Comparison of ENCODE assay signal across 8 cellular contexts in genomic region chr19:10644351-10645007, GRCh38. TPM values are rescaled to one million over a fixed set of nuclear protein-coding genes. Genes with fewer than 3 reads are reported as not detected.
DNase-seq lines count a peak whose midpoint lies in the region; ATAC-seq and TF ChIP-seq lines count a peak whose summit lies in the region.

No MANE protein-coding gene starts in this region.

- no peak overlapping the region for H3K4me3 Mint-ChIP-seq in activated naive CD8-positive, alpha-beta T cell treated with anti-CD3 and anti-CD28 coated beads, Interleukin-2, amount 10 ng/mL, durations not matched to agents 7 days and 5 days
- peak overlapping the region; percentile 61 for H3K4me3 Mint-ChIP-seq in type B pancreatic cell

- ATAC-seq in activated naive CD8-positive, alpha-beta T cell treated with anti-CD3 and anti-CD28 coated beads, Interleukin-2, amount 10 ng/mL, durations not matched to agents 7 days and 5 days (ENCODE audit: low read depth): peak; percentile 93
- ATAC-seq in Right ventricle myocardium superior (ENCODE audit: poor library complexity): peak; percentile 93
- ATAC-seq in GM19023 (IDR thresholded peaks at IDR 0.05; ENCODE audit: unreplicated experiment): no peak

- H3K36me3 Mint-ChIP-seq in activated naive CD8-positive, alpha-beta T cell treated with anti-CD3 and anti-CD28 coated beads, Interleukin-2, amount 10 ng/mL, durations not matched to agents 7 days and 5 days: no peaks in the 10 kb centered on the region
- no peaks in the 10 kb centered on the region for H3K36me3 Mint-ChIP-seq in type B pancreatic cell

- H3K27ac Mint-ChIP-seq in activated naive CD8-positive, alpha-beta T cell treated with anti-CD3 and anti-CD28 coated beads, Interleukin-2, amount 10 ng/mL, durations not matched to agents 7 days and 5 days: peak overlapping the region; percentile 56
- H3K27ac Mint-ChIP-seq in type B pancreatic cell: peak overlapping the region; percentile 86

- DNase-seq in GDM1 (lab: John Stamatoyannopoulos, UW) (peak; percentile 44), NCI-H1048 (lab: John Stamatoyannopoulos, UW) (peak; percentile 47), T follicular helper cell (ENCODE audit: low read depth) (peak; percentile 79), Right ventricle myocardium superior (peak; percentile 90), posterior vena cava (ENCODE audit: low spot score) (peak; percentile 95), type B pancreatic cell (ENCODE audit: extremely low spot score, unreplicated experiment) (peak; percentile 91)
- DNase-seq in activated naive CD8-positive, alpha-beta T cell treated with anti-CD3 and anti-CD28 coated beads, Interleukin-2, amount 10 ng/mL, durations not matched to agents 7 days and 5 days: peak; percentile 90

- intact Hi-C loops in Right ventricle myocardium superior (cut with DNase I) (loop anchor here (2.0 kb wide), 1 partner anchor 64 kb away; no protein-coding TSS in a partner anchor), posterior vena cava (cut with DNase I) (loop anchor here in 1 of 2 donors (2.0 kb wide), 1 partner anchor 66 kb away; no protein-coding TSS in a partner anchor)

- POLR2A ChIA-PET in activated naive CD8-positive, alpha-beta T cell treated with anti-CD3 and anti-CD28 coated beads, Interleukin-2, amount 10 ng/mL, durations not matched to agents 7 days and 5 days (lab: Charles Lee): interaction anchor here (0.7 to 2.9 kb wide), 8 partner anchors 9 to 111 kb away, joined by 3 to 33 read pairs (median 4); partner anchors contain the start of genes CDKN2D and KRI1

- peaks cover 11% of the 10 kb centered on the region for H3K4me1 Mint-ChIP-seq in activated naive CD8-positive, alpha-beta T cell treated with anti-CD3 and anti-CD28 coated beads, Interleukin-2, amount 10 ng/mL, durations not matched to agents 7 days and 5 days
- H3K4me1 Mint-ChIP-seq in type B pancreatic cell (ENCODE audit: unreplicated experiment): peaks cover 34% of the 10 kb centered on the region

- no peaks in the 10 kb centered on the region for H3K27me3 Mint-ChIP-seq in activated naive CD8-positive, alpha-beta T cell treated with anti-CD3 and anti-CD28 coated beads, Interleukin-2, amount 10 ng/mL, durations not matched to agents 7 days and 5 days
- no peaks in the 10 kb centered on the region for H3K27me3 Mint-ChIP-seq in type B pancreatic cell

- peak; percentile 89 for TF ChIP-seq CTCF in type B pancreatic cell (conservative IDR thresholded peaks at IDR 0.05)

- H3K9me3 Mint-ChIP-seq in activated naive CD8-positive, alpha-beta T cell treated with anti-CD3 and anti-CD28 coated beads, Interleukin-2, amount 10 ng/mL, durations not matched to agents 7 days and 5 days: no peaks in the 10 kb centered on the region
- no peaks in the 10 kb centered on the region for H3K9me3 Mint-ChIP-seq in type B pancreatic cell

RNA-seq across cellular contexts. Expression of gene ILF3, which starts 9.7 kb away (rescaled TPM):
- 100 to 1,000 TPM; 344 to 354 TPM for total RNA-seq in activated naive CD8-positive, alpha-beta T cell treated with anti-CD3 and anti-CD28 coated beads, Interleukin-2, amount 10 ng/mL, durations not matched to agents 7 days and 5 days
- total RNA-seq in Right ventricle myocardium superior: 91.7 TPM
- total RNA-seq in posterior vena cava: 100 to 1,000 TPM; 139 to 154 TPM
- 297 and 524 TPM in 2 replicates for total RNA-seq in type B pancreatic cell (ENCODE audit: low replicate concordance)

RNA-seq across cellular contexts. Expression of gene SLC44A2, which starts 19.1 kb away (rescaled TPM):
- total RNA-seq in activated naive CD8-positive, alpha-beta T cell treated with anti-CD3 and anti-CD28 coated beads, Interleukin-2, amount 10 ng/mL, durations not matched to agents 7 days and 5 days: 100 to 1,000 TPM; 155 to 156 TPM
- total RNA-seq in Right ventricle myocardium superior (62.3 TPM), posterior vena cava (100 to 1,000 TPM in 1 of 2 donors, 10 to 100 TPM in 1; 72.2 to 108 TPM), type B pancreatic cell (ENCODE audit: low replicate concordance) (148 and 227 TPM in 2 replicates)

RNA-seq across cellular contexts. Expression of gene QTRT1, which starts 56.8 kb away (rescaled TPM):
- 10 to 100 TPM; 35.9 to 37.7 TPM for total RNA-seq in activated naive CD8-positive, alpha-beta T cell treated with anti-CD3 and anti-CD28 coated beads, Interleukin-2, amount 10 ng/mL, durations not matched to agents 7 days and 5 days
- 24.8 TPM for total RNA-seq in Right ventricle myocardium superior
- total RNA-seq in posterior vena cava: 10 to 100 TPM; 24.9 to 27.6 TPM
- total RNA-seq in type B pancreatic cell (ENCODE audit: low replicate concordance): 39.2 and 67.7 TPM in 2 replicates

RNA-seq across cellular contexts. Expression of gene AP1M2, which starts 57.4 kb away (rescaled TPM):
- not detected for total RNA-seq in activated naive CD8-positive, alpha-beta T cell treated with anti-CD3 and anti-CD28 coated beads, Interleukin-2, amount 10 ng/mL, durations not matched to agents 7 days and 5 days
- total RNA-seq in Right ventricle myocardium superior (not detected), posterior vena cava (not detected), type B pancreatic cell (ENCODE audit: low replicate concordance) (45.2 and 104 TPM in 2 replicates)

Comparison
In these comparisons a context has a peak if more than half of its experiments do, and no peak if none do; other contexts are left out.
1. DNase-seq: peak in every context shown above with its lines; median percentile 95 in posterior vena cava; 91 in type B pancreatic cell; 90 in activated naive CD8-positive, alpha-beta T cell treated with anti-CD3 and anti-CD28 coated beads, Interleukin-2, amount 10 ng/mL, durations not matched to agents 7 days and 5 days; 90 in Right ventricle myocardium superior; 79 in T follicular helper cell; 47 in NCI-H1048; 44 in GDM1.